Comparison of ENCODE assay signal across 1 cellular context in genomic region chr1:97163591-97164275, GRCh38.
TF ChIP-seq lines count a peak whose summit lies in the region.

No MANE protein-coding gene starts in this region.

TF ChIP-seq in GM12878, 131 proteins besides CTCF, POLR2A, EP300 and RAD21 (continued from another document):
- TF ChIP-seq CEBPZ (IDR thresholded peaks at IDR 0.05; ENCODE audit: low read depth, low read length), result no peak
- TF ChIP-seq CREB1 (IDR thresholded peaks at IDR 0.05; ENCODE audit: low read depth), result no peak
- TF ChIP-seq TCF7 (IDR thresholded peaks at IDR 0.05; ENCODE audit: borderline replicate concordance), result no peak
- TF ChIP-seq SKIL (IDR thresholded peaks at IDR 0.05; ENCODE audit: low read depth, poor library complexity, severe bottlenecking), result no peak
- TF ChIP-seq, protein P1, sequence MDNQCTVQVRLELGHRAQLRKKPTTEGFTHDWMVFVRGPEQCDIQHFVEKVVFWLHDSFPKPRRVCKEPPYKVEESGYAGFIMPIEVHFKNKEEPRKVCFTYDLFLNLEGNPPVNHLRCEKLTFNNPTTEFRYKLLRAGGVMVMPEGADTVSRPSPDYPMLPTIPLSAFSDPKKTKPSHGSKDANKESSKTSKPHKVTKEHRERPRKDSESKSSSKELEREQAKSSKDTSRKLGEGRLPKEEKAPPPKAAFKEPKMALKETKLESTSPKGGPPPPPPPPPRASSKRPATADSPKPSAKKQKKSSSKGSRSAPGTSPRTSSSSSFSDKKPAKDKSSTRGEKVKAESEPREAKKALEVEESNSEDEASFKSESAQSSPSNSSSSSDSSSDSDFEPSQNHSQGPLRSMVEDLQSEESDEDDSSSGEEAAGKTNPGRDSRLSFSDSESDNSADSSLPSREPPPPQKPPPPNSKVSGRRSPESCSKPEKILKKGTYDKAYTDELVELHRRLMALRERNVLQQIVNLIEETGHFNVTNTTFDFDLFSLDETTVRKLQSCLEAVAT (IDR thresholded peaks at IDR 0.05), result peak; percentile 28; the same call in 1 of the 2 replicates
- TF ChIP-seq NFIC (IDR thresholded peaks at IDR 0.05; ENCODE audit: low read depth, low read length), result peak; percentile 35; the same call in 1 of the 2 replicates
- TF ChIP-seq, protein P2, sequence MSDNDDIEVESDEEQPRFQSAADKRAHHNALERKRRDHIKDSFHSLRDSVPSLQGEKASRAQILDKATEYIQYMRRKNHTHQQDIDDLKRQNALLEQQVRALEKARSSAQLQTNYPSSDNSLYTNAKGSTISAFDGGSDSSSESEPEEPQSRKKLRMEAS (IDR thresholded peaks at IDR 0.05; ENCODE audit: low read depth, low read length), result no peak
